30 cellular contexts compared by ENCODE assay signal in the genomic region with DNA sequence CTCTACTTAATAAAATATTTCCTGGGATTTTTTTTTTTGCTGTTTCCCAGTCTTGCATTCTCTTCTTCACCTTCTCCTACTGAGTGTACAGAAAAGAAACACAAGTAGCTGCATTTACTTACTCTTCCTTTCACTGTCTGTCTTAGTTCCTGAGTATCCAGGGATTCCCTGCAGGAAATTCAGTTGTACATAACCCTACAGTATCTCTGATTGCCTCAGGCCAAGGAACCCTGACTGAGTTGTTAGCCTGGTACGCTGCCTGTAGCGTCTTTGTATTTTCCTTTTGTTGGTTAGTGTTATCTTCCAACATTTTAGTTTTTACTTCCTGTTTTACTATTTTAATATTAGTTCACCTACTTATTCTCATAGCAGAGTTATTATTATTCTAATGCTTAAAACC.
"Had no signal": no experiment of that assay in that cellular context is flagged by ENCODE, and none has a peak within 500 bp of the region (broad histone marks: within the 10 kb centered on the region; RNA-seq: fewer than 3 reads in every experiment).

No MANE protein-coding gene starts in this region.

- H3K4me1 ChIP-seq: esophagus muscularis mucosa, foreskin keratinocyte, gastrocnemius medialis, heart left ventricle had no signal

- H3K27me3 ChIP-seq: brain microvascular endothelial cell, esophagus muscularis mucosa, foreskin keratinocyte, gastrocnemius medialis, heart left ventricle had no signal

- H3K27me3 Mint-ChIP-seq: activated CD4-positive, alpha-beta memory T cell treated with anti-CD3 and anti-CD28 coated beads, Interleukin-2, amount 10 ng/mL, durations not matched to agents 7 days and 5 days; activated CD4-positive, alpha-beta T cell treated with anti-CD3 and anti-CD28 coated beads, Interleukin-2, amount 10 ng/mL, durations not matched to agents 7 days and 5 days; activated naive CD8-positive, alpha-beta T cell; activated T-cell treated with anti-CD3 and anti-CD28 coated beads, Interleukin-2, amount 50 U/mL, for 24 hours; T-helper 17 cell had no signal

- H3K9me3 Mint-ChIP-seq: activated CD4-positive, alpha-beta T cell treated with anti-CD3 and anti-CD28 coated beads, Interleukin-2, amount 10 ng/mL, durations not matched to agents 7 days and 5 days had no signal

- H3K36me3 Mint-ChIP-seq: activated naive CD8-positive, alpha-beta T cell had no signal

- H3K4me3 Mint-ChIP-seq: activated CD4-positive, alpha-beta memory T cell treated with anti-CD3 and anti-CD28 coated beads, Interleukin-2, amount 10 ng/mL, durations not matched to agents 7 days and 5 days; activated CD4-positive, alpha-beta T cell treated with anti-CD3 and anti-CD28 coated beads, Interleukin-2, amount 10 ng/mL, durations not matched to agents 7 days and 5 days; activated naive CD8-positive, alpha-beta T cell; activated T-cell treated with anti-CD3 and anti-CD28 coated beads, Interleukin-2, amount 50 U/mL, for 24 hours; activated T-cell treated with anti-CD3 and anti-CD28 coated beads, Interleukin-2, amount 50 U/mL, for 72 hours; T-helper 17 cell; T-helper 2 cell treated with Interferon-gamma antibody and Interleukin-4, amounts not matched to agents 5 μg/mL and 100 μg/mL, for 36 hours had no signal

- H3K27ac Mint-ChIP-seq: activated CD4-positive, alpha-beta memory T cell treated with anti-CD3 and anti-CD28 coated beads, Interleukin-2, amount 10 ng/mL, durations not matched to agents 7 days and 5 days; activated CD4-positive, alpha-beta T cell treated with anti-CD3 and anti-CD28 coated beads, Interleukin-2, amount 10 ng/mL, durations not matched to agents 7 days and 5 days; activated naive CD8-positive, alpha-beta T cell; activated T-cell treated with anti-CD3 and anti-CD28 coated beads, Interleukin-2, amount 50 U/mL, for 24 hours; activated T-cell treated with anti-CD3 and anti-CD28 coated beads, Interleukin-2, amount 50 U/mL, for 72 hours; T-helper 17 cell; T-helper 2 cell treated with Interferon-gamma antibody and Interleukin-4, amounts not matched to agents 5 μg/mL and 100 μg/mL, for 36 hours had no signal

- H3K4me3 ChIP-seq: esophagus muscularis mucosa, gastrocnemius medialis, heart left ventricle had no signal

- H3K9me3 ChIP-seq: esophagus muscularis mucosa, gastrocnemius medialis, heart left ventricle had no signal

- H3K36me3 ChIP-seq: brain microvascular endothelial cell, esophagus muscularis mucosa, gastrocnemius medialis, heart left ventricle had no signal

- H3K27ac ChIP-seq: brain microvascular endothelial cell, esophagus muscularis mucosa, foreskin keratinocyte, gastrocnemius medialis, heart left ventricle had no signal

- H3K4me1 Mint-ChIP-seq: activated CD4-positive, alpha-beta memory T cell treated with anti-CD3 and anti-CD28 coated beads, Interleukin-2, amount 10 ng/mL, durations not matched to agents 7 days and 5 days; activated CD4-positive, alpha-beta T cell treated with anti-CD3 and anti-CD28 coated beads, Interleukin-2, amount 10 ng/mL, durations not matched to agents 7 days and 5 days; T-helper 17 cell had no signal

- DNase-seq: activated CD4-positive, alpha-beta memory T cell treated with anti-CD3 and anti-CD28 coated beads, Interleukin-2, amount 10 ng/mL, durations not matched to agents 7 days and 5 days; activated CD4-positive, alpha-beta T cell treated with anti-CD3 and anti-CD28 coated beads for 1 hour; activated CD4-positive, alpha-beta T cell treated with anti-CD3 and anti-CD28 coated beads for 4 hours; activated CD4-positive, alpha-beta T cell treated with anti-CD3 and anti-CD28 coated beads, Interleukin-2, amount 10 ng/mL, durations not matched to agents 7 days and 5 days; activated CD4-positive, alpha-beta T cell treated with anti-CD3 and anti-CD28 coated beads, Interleukin-2, amount 50 U/mL, for 4 hours; activated CD8-positive, alpha-beta memory T cell treated with anti-CD3 and anti-CD28 coated beads, Interleukin-2, amount 50 U/mL, for 48 hours; activated gamma-delta T cell treated with Interleukin-2 at 50 U/mL for 16 hours; activated naive CD4-positive, alpha-beta T cell treated with anti-CD3 and anti-CD28 coated beads, Interleukin-2, amount 50 U/mL, for 16 hours; activated naive CD4-positive, alpha-beta T cell treated with Interleukin-2 at 50 U/mL for 16 hours; activated T-cell treated with anti-CD3 and anti-CD28 coated beads for 4 hours; activated T-cell treated with anti-CD3 and anti-CD28 coated beads, Interleukin-2, amount 50 U/mL, for 24 hours; activated T-cell treated with anti-CD3 and anti-CD28 coated beads, Interleukin-2, amount 50 U/mL, for 72 hours; amniotic stem cell; anterior cingulate cortex; brain microvascular endothelial cell; caudate nucleus; cortex of kidney; dermis blood vessel endothelial cell; effector CD8-positive, alpha-beta T cell; erythroblast; gastrocnemius medialis; glutamatergic neuron; heart left ventricle; T-helper 1 cell; T-helper 17 cell; T1000 had no signal
